Comparison of ENCODE assay signal across 1 cellular context in genomic region chr2:121334581-121335293, GRCh38.
A peak's percentile ranks its signal among the peaks of the same experiment; 100 is the strongest.
TF ChIP-seq lines count a peak whose summit lies in the region.

No MANE protein-coding gene starts in this region.

TF ChIP-seq in HepG2, 621 proteins besides CTCF, POLR2A, EP300 and RAD21 (continued from another document and continues in another):
- TF ChIP-seq TOE1 (CRISPR knock-in tag; IDR thresholded peaks at IDR 0.05) = no peak
- TF ChIP-seq KLF12 (CRISPR knock-in tag; IDR thresholded peaks at IDR 0.05; ENCODE audit: borderline replicate concordance) = no peak
- TF ChIP-seq STAT6 (CRISPR knock-in tag; IDR thresholded peaks at IDR 0.05; ENCODE audit: borderline replicate concordance) = no peak
- peak; percentile 64; the same call in 1 of the 2 replicates for TF ChIP-seq EEA1 (CRISPR knock-in tag; IDR thresholded peaks at IDR 0.05; ENCODE audit: borderline replicate concordance)
- no peak for TF ChIP-seq SCMH1 (CRISPR knock-in tag; IDR thresholded peaks at IDR 0.05; ENCODE audit: borderline replicate concordance)
- no peak for TF ChIP-seq HNRNPK (IDR thresholded peaks at IDR 0.05; ENCODE audit: low read depth, low read length, poor library complexity, severe bottlenecking)
- TF ChIP-seq WIZ (CRISPR knock-in tag; IDR thresholded peaks at IDR 0.05) = no peak
- TF ChIP-seq ZHX2 (IDR thresholded peaks at IDR 0.05; ENCODE audit: low read depth) = no peak
- TF ChIP-seq ZHX2 (CRISPR knock-in tag; IDR thresholded peaks at IDR 0.05; ENCODE audit: borderline replicate concordance) = no peak
- no peak for TF ChIP-seq FOXA3 (CRISPR knock-in tag; IDR thresholded peaks at IDR 0.05)
- TF ChIP-seq DNMT1 (CRISPR knock-in tag; IDR thresholded peaks at IDR 0.05) = no peak
- TF ChIP-seq MTF2 (CRISPR knock-in tag; IDR thresholded peaks at IDR 0.05; ENCODE audit: borderline replicate concordance) = 0 out of 2 replicates have a peak, but pooled peaks have one; percentile 49
- TF ChIP-seq, protein P1, sequence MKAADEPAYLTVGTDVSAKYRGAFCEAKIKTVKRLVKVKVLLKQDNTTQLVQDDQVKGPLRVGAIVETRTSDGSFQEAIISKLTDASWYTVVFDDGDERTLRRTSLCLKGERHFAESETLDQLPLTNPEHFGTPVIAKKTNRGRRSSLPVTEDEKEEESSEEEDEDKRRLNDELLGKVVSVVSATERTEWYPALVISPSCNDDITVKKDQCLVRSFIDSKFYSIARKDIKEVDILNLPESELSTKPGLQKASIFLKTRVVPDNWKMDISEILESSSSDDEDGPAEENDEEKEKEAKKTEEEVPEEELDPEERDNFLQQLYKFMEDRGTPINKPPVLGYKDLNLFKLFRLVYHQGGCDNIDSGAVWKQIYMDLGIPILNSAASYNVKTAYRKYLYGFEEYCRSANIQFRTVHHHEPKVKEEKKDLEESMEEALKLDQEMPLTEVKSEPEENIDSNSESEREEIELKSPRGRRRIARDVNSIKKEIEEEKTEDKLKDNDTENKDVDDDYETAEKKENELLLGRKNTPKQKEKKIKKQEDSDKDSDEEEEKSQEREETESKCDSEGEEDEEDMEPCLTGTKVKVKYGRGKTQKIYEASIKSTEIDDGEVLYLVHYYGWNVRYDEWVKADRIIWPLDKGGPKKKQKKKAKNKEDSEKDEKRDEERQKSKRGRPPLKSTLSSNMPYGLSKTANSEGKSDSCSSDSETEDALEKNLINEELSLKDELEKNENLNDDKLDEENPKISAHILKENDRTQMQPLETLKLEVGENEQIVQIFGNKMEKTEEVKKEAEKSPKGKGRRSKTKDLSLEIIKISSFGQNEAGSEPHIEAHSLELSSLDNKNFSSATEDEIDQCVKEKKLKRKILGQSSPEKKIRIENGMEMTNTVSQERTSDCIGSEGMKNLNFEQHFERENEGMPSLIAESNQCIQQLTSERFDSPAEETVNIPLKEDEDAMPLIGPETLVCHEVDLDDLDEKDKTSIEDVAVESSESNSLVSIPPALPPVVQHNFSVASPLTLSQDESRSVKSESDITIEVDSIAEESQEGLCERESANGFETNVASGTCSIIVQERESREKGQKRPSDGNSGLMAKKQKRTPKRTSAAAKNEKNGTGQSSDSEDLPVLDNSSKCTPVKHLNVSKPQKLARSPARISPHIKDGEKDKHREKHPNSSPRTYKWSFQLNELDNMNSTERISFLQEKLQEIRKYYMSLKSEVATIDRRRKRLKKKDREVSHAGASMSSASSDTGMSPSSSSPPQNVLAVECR (CRISPR knock-in tag; IDR thresholded peaks at IDR 0.05; ENCODE audit: borderline replicate concordance) = no peak; the same call in 1 of the 2 replicates
- no peak for TF ChIP-seq ZNF543 (CRISPR knock-in tag; IDR thresholded peaks at IDR 0.05)
- TF ChIP-seq SPEN (CRISPR knock-in tag; IDR thresholded peaks at IDR 0.05; ENCODE audit: low read depth) = 0 out of 2 replicates have a peak, but pooled peaks have one; percentile 34
- no peak for TF ChIP-seq ATF1 (CRISPR knock-in tag; IDR thresholded peaks at IDR 0.05)
- TF ChIP-seq HNF4G (IDR thresholded peaks at IDR 0.05; ENCODE audit: borderline replicate concordance, low read depth, low read length) = peak; percentile 48
- no peak for TF ChIP-seq HNF4G (CRISPR knock-in tag; IDR thresholded peaks at IDR 0.05; ENCODE audit: borderline replicate concordance, low read depth)
- no peak for TF ChIP-seq ZNF432 (CRISPR knock-in tag; IDR thresholded peaks at IDR 0.05; ENCODE audit: borderline replicate concordance)
- no peak for TF ChIP-seq DNMT3B (CRISPR knock-in tag; conservative IDR thresholded peaks at IDR 0.05)
- TF ChIP-seq EED (CRISPR knock-in tag; IDR thresholded peaks at IDR 0.05) = no peak
- TF ChIP-seq ZNF24 (IDR thresholded peaks at IDR 0.05) = no peak
- 0 out of 2 replicates have a peak, but pooled peaks have one; percentile 25 for TF ChIP-seq BRD4 (CRISPR knock-in tag; IDR thresholded peaks at IDR 0.05)
- 0 out of 2 replicates have a peak, but pooled peaks have one; percentile 40 for TF ChIP-seq NR2C2 (CRISPR knock-in tag; IDR thresholded peaks at IDR 0.05; ENCODE audit: borderline replicate concordance)
- TF ChIP-seq ZNF407 (CRISPR knock-in tag; IDR thresholded peaks at IDR 0.05; ENCODE audit: not compliant biosample characterization) = no peak
- peak; percentile 15 for TF ChIP-seq YY1 (IDR thresholded peaks at IDR 0.05; ENCODE audit: insufficient read depth, insufficient replicate concordance, low read depth, low read length)
- TF ChIP-seq KMT2A (CRISPR knock-in tag; IDR thresholded peaks at IDR 0.05) = 0 out of 2 replicates have a peak, but pooled peaks have one; percentile 9
- peak; percentile 19 for TF ChIP-seq HNRNPLL (IDR thresholded peaks at IDR 0.05; ENCODE audit: low read depth, low read length, poor library complexity, severe bottlenecking)
- no peak for TF ChIP-seq DBP (CRISPR knock-in tag; IDR thresholded peaks at IDR 0.05; ENCODE audit: not compliant biosample characterization)
- no peak for TF ChIP-seq JUNB (CRISPR knock-in tag; IDR thresholded peaks at IDR 0.05; ENCODE audit: borderline replicate concordance)
- TF ChIP-seq HMG20A (CRISPR knock-in tag; IDR thresholded peaks at IDR 0.05; ENCODE audit: borderline replicate concordance) = no peak
- TF ChIP-seq, protein P2, sequence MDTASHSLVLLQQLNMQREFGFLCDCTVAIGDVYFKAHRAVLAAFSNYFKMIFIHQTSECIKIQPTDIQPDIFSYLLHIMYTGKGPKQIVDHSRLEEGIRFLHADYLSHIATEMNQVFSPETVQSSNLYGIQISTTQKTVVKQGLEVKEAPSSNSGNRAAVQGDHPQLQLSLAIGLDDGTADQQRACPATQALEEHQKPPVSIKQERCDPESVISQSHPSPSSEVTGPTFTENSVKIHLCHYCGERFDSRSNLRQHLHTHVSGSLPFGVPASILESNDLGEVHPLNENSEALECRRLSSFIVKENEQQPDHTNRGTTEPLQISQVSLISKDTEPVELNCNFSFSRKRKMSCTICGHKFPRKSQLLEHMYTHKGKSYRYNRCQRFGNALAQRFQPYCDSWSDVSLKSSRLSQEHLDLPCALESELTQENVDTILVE (CRISPR knock-in tag; IDR thresholded peaks at IDR 0.05) = no peak
- TF ChIP-seq NFYB (CRISPR knock-in tag; IDR thresholded peaks at IDR 0.05) = no peak
- TF ChIP-seq HNRNPL (IDR thresholded peaks at IDR 0.05; ENCODE audit: low read depth, low read length) = peak; percentile 69; the same call in 1 of the 2 replicates
- TF ChIP-seq XRCC5 (optimal IDR thresholded peaks at IDR 0.05; ENCODE audit: low read length) = peak; percentile 30
- TF ChIP-seq ZNF782 (CRISPR knock-in tag; IDR thresholded peaks at IDR 0.05; ENCODE audit: borderline replicate concordance) = 0 out of 2 replicates have a peak, but pooled peaks have one; percentile 62
- no peak for TF ChIP-seq ZNF333 (CRISPR knock-in tag; IDR thresholded peaks at IDR 0.05; ENCODE audit: borderline replicate concordance)
